In genomic region chr20:20566523-20566922, GRCh38 we compare ENCODE assay signal across 17 cellular contexts.
"Had no signal": no experiment of that assay in that cellular context is flagged by ENCODE, and none has a peak within 500 bp of the region (broad histone marks: within the 10 kb centered on the region; RNA-seq: fewer than 3 reads in every experiment).

No MANE protein-coding gene starts in this region.

- H3K4me3 Mint-ChIP-seq: activated naive CD4-positive, alpha-beta T cell treated with anti-CD3 and anti-CD28 coated beads, Interleukin-2, amount 10 ng/mL, durations not matched to agents 7 days and 5 days; activated naive CD8-positive, alpha-beta T cell treated with anti-CD3 and anti-CD28 coated beads, Interleukin-2, amount 50 U/mL, for 24 hours; activated T-cell treated with anti-CD3 and anti-CD28 coated beads, Interleukin-2, amount 50 U/mL, for 72 hours; mesothelial cell of epicardium; natural killer cell; stimulated activated naive CD8-positive, alpha-beta T cell treated with anti-CD3 and anti-CD28 coated beads, Interleukin-15, amount 100 ng/mL, for 72 hours had no signal

- H3K27ac Mint-ChIP-seq: activated naive CD4-positive, alpha-beta T cell treated with anti-CD3 and anti-CD28 coated beads, Interleukin-2, amount 10 ng/mL, durations not matched to agents 7 days and 5 days; activated naive CD8-positive, alpha-beta T cell treated with anti-CD3 and anti-CD28 coated beads, Interleukin-2, amount 50 U/mL, for 24 hours; activated T-cell treated with anti-CD3 and anti-CD28 coated beads, Interleukin-2, amount 50 U/mL, for 72 hours; mesothelial cell of epicardium; natural killer cell; stimulated activated naive CD8-positive, alpha-beta T cell treated with anti-CD3 and anti-CD28 coated beads, Interleukin-15, amount 100 ng/mL, for 72 hours had no signal

- ATAC-seq: activated naive CD8-positive, alpha-beta T cell treated with anti-CD3 and anti-CD28 coated beads, Interleukin-2, amount 50 U/mL, for 24 hours; activated T-cell treated with anti-CD3 and anti-CD28 coated beads, Interleukin-2, amount 50 U/mL, for 72 hours; heart left ventricle; left lung; natural killer cell; psoas muscle; right cardiac atrium; stimulated activated naive CD8-positive, alpha-beta T cell treated with anti-CD3 and anti-CD28 coated beads, Interleukin-15, amount 100 ng/mL, for 72 hours had no signal

- H3K9me3 Mint-ChIP-seq: activated naive CD4-positive, alpha-beta T cell treated with anti-CD3 and anti-CD28 coated beads, Interleukin-2, amount 10 ng/mL, durations not matched to agents 7 days and 5 days; activated naive CD8-positive, alpha-beta T cell treated with anti-CD3 and anti-CD28 coated beads, Interleukin-2, amount 50 U/mL, for 24 hours; activated T-cell treated with anti-CD3 and anti-CD28 coated beads, Interleukin-2, amount 50 U/mL, for 72 hours; mesothelial cell of epicardium; natural killer cell; stimulated activated naive CD8-positive, alpha-beta T cell treated with anti-CD3 and anti-CD28 coated beads, Interleukin-15, amount 100 ng/mL, for 72 hours had no signal

- DNase-seq: activated CD4-positive, alpha-beta T cell treated with anti-CD3 and anti-CD28 coated beads for 4 hours; activated CD4-positive, alpha-beta T cell treated with anti-CD3 and anti-CD28 coated beads, Interleukin-2, amount 50 U/mL, for 48 hours; activated CD4-positive, CD25-positive, alpha-beta regulatory T cell; activated CD8-positive, alpha-beta memory T cell treated with anti-CD3 and anti-CD28 coated beads, Interleukin-2, amount 50 U/mL, for 48 hours; activated effector memory CD4-positive, alpha-beta T cell treated with Interleukin-2 at 50 U/mL for 16 hours; activated naive CD4-positive, alpha-beta T cell treated with anti-CD3 and anti-CD28 coated beads, Interleukin-2, amount 10 ng/mL, durations not matched to agents 7 days and 5 days; activated naive CD8-positive, alpha-beta T cell treated with anti-CD3 and anti-CD28 coated beads, Interleukin-2, amount 50 U/mL, for 24 hours; activated T-cell treated with anti-CD3 and anti-CD28 coated beads, Interleukin-2, amount 50 U/mL, for 72 hours; heart left ventricle; left lung; natural killer cell; psoas muscle; stimulated activated CD4-positive, alpha-beta T cell treated with anti-CD3 and anti-CD28 coated beads, Interleukin-1b, Interleukin-23, amount 100 ng/mL, for 48 hours; stimulated activated naive CD8-positive, alpha-beta T cell treated with anti-CD3 and anti-CD28 coated beads, Interleukin-15, amount 100 ng/mL, for 72 hours; T-helper 9 cell had no signal

- H3K27me3 Mint-ChIP-seq: activated naive CD4-positive, alpha-beta T cell treated with anti-CD3 and anti-CD28 coated beads, Interleukin-2, amount 10 ng/mL, durations not matched to agents 7 days and 5 days; activated naive CD8-positive, alpha-beta T cell treated with anti-CD3 and anti-CD28 coated beads, Interleukin-2, amount 50 U/mL, for 24 hours; stimulated activated naive CD8-positive, alpha-beta T cell treated with anti-CD3 and anti-CD28 coated beads, Interleukin-15, amount 100 ng/mL, for 72 hours had no signal

- H3K4me1 Mint-ChIP-seq: mesothelial cell of epicardium; stimulated activated naive CD8-positive, alpha-beta T cell treated with anti-CD3 and anti-CD28 coated beads, Interleukin-15, amount 100 ng/mL, for 72 hours had no signal
